ENCODE assay signal across 8 cellular contexts in the genomic region with DNA sequence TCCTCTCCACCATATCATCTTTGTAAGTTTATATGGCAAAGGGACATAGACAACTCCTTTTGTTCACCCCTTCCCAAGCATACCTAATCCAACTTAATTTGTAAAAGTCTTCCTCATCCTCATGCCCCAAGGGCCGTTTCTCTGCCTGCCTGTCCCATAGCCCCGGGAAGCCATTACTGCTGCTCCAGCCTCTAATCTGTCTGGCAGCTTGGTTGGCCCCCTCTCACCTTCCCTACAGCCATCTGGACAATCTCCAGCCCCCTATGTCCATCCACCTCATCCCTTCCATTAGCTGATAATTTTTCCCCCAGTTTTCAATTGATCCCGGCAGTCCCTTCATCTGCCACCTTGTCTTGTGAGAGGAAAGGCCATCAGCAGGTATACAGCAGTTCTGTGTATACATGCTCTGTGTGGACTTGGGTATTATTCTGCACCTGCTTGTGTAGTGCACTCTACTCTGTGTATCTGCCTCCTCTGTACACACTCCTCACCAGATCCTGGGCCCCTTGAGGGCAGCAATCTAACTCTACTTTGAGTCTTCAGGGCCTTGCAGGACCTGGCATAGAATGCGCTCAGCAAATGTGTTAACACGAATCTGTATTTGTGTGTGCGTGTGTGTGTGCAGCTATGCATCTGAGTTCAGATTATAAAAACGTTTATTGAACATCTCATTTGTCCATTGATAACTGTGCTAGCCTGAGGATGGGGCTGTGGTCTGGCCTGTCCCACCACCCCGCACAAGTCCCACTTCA. TPM values are rescaled to one million over a fixed set of nuclear protein-coding genes. Genes with fewer than 3 reads are reported as not detected.
DNase-seq lines count a peak whose midpoint lies in the region; ATAC-seq, FAIRE-seq and TF ChIP-seq lines count a peak whose summit lies in the region.

No MANE protein-coding gene starts in this region.

- H3K4me3 Mint-ChIP-seq in stimulated activated naive CD8-positive, alpha-beta T cell treated with anti-CD3 and anti-CD28 coated beads, Interleukin-15, Interleukin-2, amounts not matched to agents 100 ng/mL and 50 ng/mL, for 24 hours, result peak overlapping the region; percentile 78
- H3K4me3 Mint-ChIP-seq in neural crest cell, result peak overlapping the region; percentile 52

- H3K23ac ChIP-seq in H1 (ENCODE audit: insufficient read length), result peak overlapping the region; percentile 52

- H2BK20ac ChIP-seq in H1 (ENCODE audit: low read length), result peak overlapping the region; percentile 94

- H3K14ac ChIP-seq in H1 (ENCODE audit: insufficient read length), result no peak overlapping the region

- TF ChIP-seq CTCF in Peyer's patch (IDR thresholded peaks at IDR 0.05) (no peak), H1 (IDR thresholded peaks at IDR 0.05; ENCODE audit: control extremely low read depth in 1 of 3, insufficient read depth in 1 of 3, low read depth in 1 of 3, low read length in 3 of 3) (peak in 1 of 3 experiments; percentile 2; a peak in 1 of 4 replicates), neural crest cell (conservative IDR thresholded peaks at IDR 0.05) (no peak), omental fat pad (IDR thresholded peaks at IDR 0.05) (no peak)

- H3K79me2 ChIP-seq in H1 (ENCODE audit: control insufficient read depth in 1 of 2, insufficient read depth in 2 of 2, low read length in 2 of 2), result peaks cover 0 to 5% of the 10 kb centered on the region in 2 experiments; a peak in 1 of 4 replicates

- peak overlapping the region; percentile 85 for H2BK15ac ChIP-seq in H1 (ENCODE audit: low read length)

- H3K9me3 ChIP-seq in Peyer's patch (no peaks in the 10 kb centered on the region), H1 (ENCODE audit: insufficient read depth in 2 of 2, low read depth in 1 of 2, low read length in 1 of 2) (no peaks in the 10 kb centered on the region; a peak in 1 of 4 replicates)

- H3K4me2 ChIP-seq in H1 (ENCODE audit: insufficient read depth in 1 of 2, low read depth in 2 of 2, low read length in 2 of 2), result peak overlapping the region; percentile 67 to 70

- H3K18ac ChIP-seq in H1 (ENCODE audit: extremely low read depth, low read length), result peak overlapping the region; percentile 5

- TF ChIP-seq POLR2A in Peyer's patch (IDR thresholded peaks at IDR 0.05), result no peak
- TF ChIP-seq POLR2A in H1 (IDR thresholded peaks at IDR 0.05; ENCODE audit: control extremely low read depth in 1 of 2, low read depth in 2 of 2, low read length in 2 of 2), result no peak

- H3K27ac Mint-ChIP-seq in stimulated activated naive CD8-positive, alpha-beta T cell treated with anti-CD3 and anti-CD28 coated beads, Interleukin-15, Interleukin-2, amounts not matched to agents 100 ng/mL and 50 ng/mL, for 24 hours, result peak overlapping the region; percentile 97
- peak overlapping the region; percentile 21 for H3K27ac Mint-ChIP-seq in neural crest cell (ENCODE audit: unreplicated experiment)

- H3K23me2 ChIP-seq in H1 (ENCODE audit: low read depth, low read length), result peaks cover 18% of the 10 kb centered on the region; the same call in 1 of the 2 replicates

- peak overlapping the region; percentile 91 for H3K4ac ChIP-seq in H1 (replicated peaks; ENCODE audit: insufficient read length, low read depth, low read length)

- POLR2A ChIA-PET in H1 (lab: Charles Lee; ENCODE audit: partially characterized antibody), result interaction anchor here (0.6 to 9.6 kb wide), 12 partner anchors 11 to 157 kb away, joined by 3 to 166 read pairs (median 4); partner anchors contain the start of genes GPATCH4 and NAXE

- no peak overlapping the region for H2AFZ ChIP-seq in H1 (ENCODE audit: low read length)

- TF ChIP-seq RAD21 in H1 (IDR thresholded peaks at IDR 0.05 in 1 of 2, conservative IDR thresholded peaks at IDR 0.05 in 1 of 2; ENCODE audit: low read depth in 2 of 2, low read length in 2 of 2), result no peak

- no peak overlapping the region for H3K56ac ChIP-seq in H1 (replicated peaks; ENCODE audit: insufficient read length, low read depth, low read length)

- peak overlapping the region; percentile 82 for H4K8ac ChIP-seq in H1 (ENCODE audit: extremely low read depth, insufficient read depth, low read length)

- H2BK5ac ChIP-seq in H1 (ENCODE audit: low read depth, low read length), result peak overlapping the region; percentile 84; the same call in 1 of the 2 replicates

- no peak for TF ChIP-seq EP300 in H1 (IDR thresholded peaks at IDR 0.05; ENCODE audit: borderline replicate concordance in 1 of 2, low read depth in 2 of 2, low read length in 2 of 2)

- no peak for FAIRE-seq in H1 (lab: Jason Lieb, UNC)

- 66% methylated on average over 8 of the region's 8 CpGs; no CpG with 5 or more reads in 1 of the 2 experiments for WGBS in H1 (ENCODE audit: extremely low coverage in 1 of 2, insufficient coverage in 1 of 2, insufficient read length in 1 of 2, insufficient replicate concordance in 2 of 2, low coverage in 1 of 2, low lambda C conversion rate in 2 of 2, missing lambda C conversion rate in 1 of 2), 2 experiments

- H4K91ac ChIP-seq in H1 (replicated peaks; ENCODE audit: insufficient read length, low read length), result peak overlapping the region; percentile 99

- no peaks in the 10 kb centered on the region for H3K9me3 Mint-ChIP-seq in stimulated activated naive CD8-positive, alpha-beta T cell treated with anti-CD3 and anti-CD28 coated beads, Interleukin-15, Interleukin-2, amounts not matched to agents 100 ng/mL and 50 ng/mL, for 24 hours
- no peaks in the 10 kb centered on the region for H3K9me3 Mint-ChIP-seq in neural crest cell

- no peak for DNase-seq in stimulated activated naive CD8-positive, alpha-beta T cell treated with anti-CD3 and anti-CD28 coated beads, Interleukin-15, Interleukin-2, amounts not matched to agents 100 U/mL and 50 U/mL, for 24 hours
- DNase-seq in Peyer's patch (peak; percentile 51 to 59 (median 53)), H1 (ENCODE audit: low read depth in 1 of 2, low spot score in 2 of 2) (no peak), neural crest cell (ENCODE audit: low read depth, low spot score) (no peak), omental fat pad (ENCODE audit: low spot score) (no peak)

- H3K36me3 Mint-ChIP-seq in stimulated activated naive CD8-positive, alpha-beta T cell treated with anti-CD3 and anti-CD28 coated beads, Interleukin-15, Interleukin-2, amounts not matched to agents 100 ng/mL and 50 ng/mL, for 24 hours (ENCODE audit: low read depth), result no peaks in the 10 kb centered on the region
- H3K36me3 Mint-ChIP-seq in neural crest cell (ENCODE audit: low read depth), result no peaks in the 10 kb centered on the region

- H3K4me1 Mint-ChIP-seq in stimulated activated naive CD8-positive, alpha-beta T cell treated with anti-CD3 and anti-CD28 coated beads, Interleukin-15, Interleukin-2, amounts not matched to agents 100 ng/mL and 50 ng/mL, for 24 hours (ENCODE audit: low read depth), result peaks cover 78% of the 10 kb centered on the region
- peaks cover 37% of the 10 kb centered on the region for H3K4me1 Mint-ChIP-seq in neural crest cell

- H2BK120ac ChIP-seq in H1 (replicated peaks; ENCODE audit: low read depth, low read length), result peak overlapping the region; percentile 98

- H3K9ac ChIP-seq in H1 (replicated peaks in 1 of 4; ENCODE audit: extremely low read depth in 1 of 4, low read depth in 3 of 4, low read length in 3 of 4), result peak overlapping the region in 2 of 4 experiments; percentile 0 to 47; a peak in 3 of 7 replicates

- peak overlapping the region; percentile 34; the same call in 1 of the 2 replicates for H2AK5ac ChIP-seq in H1 (ENCODE audit: low read depth, low read length)

- H3K4me1 ChIP-seq in Peyer's patch, result peaks cover 7 to 51% (median 36%) of the 10 kb centered on the region in 4 donors
- peaks cover 17 to 32% (median 26%) of the 10 kb centered on the region in 4 experiments for H3K4me1 ChIP-seq in H1 (replicated peaks in 1 of 4; ENCODE audit: control insufficient read depth in 3 of 4, insufficient read depth in 4 of 4, low read length in 3 of 4)

- no peaks in the 10 kb centered on the region for H3K27me3 Mint-ChIP-seq in stimulated activated naive CD8-positive, alpha-beta T cell treated with anti-CD3 and anti-CD28 coated beads, Interleukin-15, Interleukin-2, amounts not matched to agents 100 ng/mL and 50 ng/mL, for 24 hours
- no peaks in the 10 kb centered on the region for H3K27me3 Mint-ChIP-seq in neural crest cell (ENCODE audit: low read depth)

- H3K27me3 ChIP-seq in Peyer's patch, result no peaks in the 10 kb centered on the region
- H3K27me3 ChIP-seq in H1 (replicated peaks in 1 of 4; ENCODE audit: control insufficient read depth in 3 of 4, extremely low read depth in 1 of 4, insufficient read depth in 3 of 4, low read length in 3 of 4), result no peaks in the 10 kb centered on the region; a peak in 1 of 7 replicates

- H3K79me1 ChIP-seq in H1 (ENCODE audit: low read depth, low read length), result 0 out of 2 replicates have a peak, but pooled peaks cover under 1% of the 10 kb centered on the region

- no peaks in the 10 kb centered on the region for H4K20me1 ChIP-seq in H1 (replicated peaks in 1 of 2; ENCODE audit: control insufficient read depth in 1 of 2, insufficient read depth in 2 of 2, low read length in 2 of 2)

- no peak for ATAC-seq in stimulated activated naive CD8-positive, alpha-beta T cell treated with anti-CD3 and anti-CD28 coated beads, Interleukin-15, Interleukin-2, amounts not matched to agents 100 U/mL and 50 U/mL, for 24 hours
- ATAC-seq in omental fat pad (ENCODE audit: low FRiP score) (no peak), GM19351 (IDR thresholded peaks at IDR 0.05; ENCODE audit: unreplicated experiment) (no peak), esophagus mucosa (no peak)

- CTCF ChIA-PET in H1 (lab: Charles Lee; ENCODE audit: partially characterized antibody), result interaction anchor here (0.6 to 17.4 kb wide), 14 partner anchors 9 to 132 kb away, joined by 3 to 236 read pairs (median 4); partner anchors contain the start of gene TTC24

- H3K36me3 ChIP-seq in Peyer's patch (no peaks in the 10 kb centered on the region), H1 (ENCODE audit: control insufficient read depth in 2 of 4, insufficient read depth in 4 of 4, low read length in 3 of 4) (no peaks in the 10 kb centered on the region)

- H3K27ac ChIP-seq in Peyer's patch (peak overlapping the region; percentile 96 to 99 (median 98)), H1 (ENCODE audit: low read depth, low read length) (peak overlapping the region; percentile 44; the same call in 1 of the 2 replicates)

- H3K4me3 ChIP-seq in Peyer's patch (peak overlapping the region; percentile 33 to 43 (median 40)), H1 (ENCODE audit: extremely low read depth in 1 of 4, insufficient read depth in 2 of 4, low read depth in 3 of 4, low read length in 4 of 4) (peak overlapping the region in 2 of 4 experiments; percentile 34 to 52; a peak in 3 of 8 replicates)

- H2BK12ac ChIP-seq in H1 (ENCODE audit: low read depth, low read length), result peak overlapping the region; percentile 97

- peak overlapping the region; percentile 82 for H4K5ac ChIP-seq in H1 (ENCODE audit: insufficient read length, low read depth, low read length)

RNA-seq across cellular contexts. Expression of gene MEF2D, which starts 3.7 kb away (rescaled TPM):
- total RNA-seq in Peyer's patch (10 to 100 TPM; 46.8 to 97.4 (median 64.1) TPM), neural crest cell (12.2 and 17.3 TPM in 2 replicates), omental fat pad (10 to 100 TPM; 22.8 to 33.8 (median 28.1) TPM), esophagus mucosa (15.0 TPM)
- 17.3 and 19.5 TPM in 2 replicates for total RNA-seq in H1 (2021; fragmentation: NEBNext Ultra II Directional; extraction: Animal tissue kit (Norgen Biotek cat#: 25700))
- 20.3 and 44.4 TPM in 2 replicates for polyA plus RNA-seq in H1 (2011; rRNA removed)
- polyA plus RNA-seq in H1 (2011; cell fraction: cytosol; rRNA removed), result 12.4 TPM
- polyA plus RNA-seq in H1 (2011; cell fraction: nucleus; rRNA removed), result 19.5 TPM
- polyA plus RNA-seq in H1 (2012, experiment 1 of 2), result 10.3 to 14.6 TPM (median 12.8 TPM) in 4 replicates
- polyA plus RNA-seq in H1 (2012, experiment 2 of 2), result 8.1 TPM
- polyA plus RNA-seq in H1 (2013, experiment 1 of 2), result 9.1 TPM
- 8.8 TPM for polyA plus RNA-seq in H1 (2013, experiment 2 of 2)
- polyA minus RNA-seq in H1 (2011; rRNA and poly(A)+ RNA removed), result 6.7 and 7.7 TPM in 2 replicates
- 14.5 TPM for polyA minus RNA-seq in H1 (2011; cell fraction: cytosol; rRNA and poly(A)+ RNA removed)
- 9.3 TPM for polyA minus RNA-seq in H1 (2011; cell fraction: nucleus; rRNA and poly(A)+ RNA removed)

Comparison
In these comparisons a context has a peak if more than half of its experiments do, and no peak if none do; other contexts are left out.
1. DNase-seq: peak in Peyer's patch (3 of 3); none in stimulated activated naive CD8-positive, alpha-beta T cell treated with anti-CD3 and anti-CD28 coated beads, Interleukin-15, Interleukin-2, amounts not matched to agents 100 U/mL and 50 U/mL, for 24 hours (single experiment), H1 (0 of 2), neural crest cell (single experiment) and omental fat pad (single experiment).